In genomic region chr2:226657340-226658053, GRCh38 we compare ENCODE assay signal across 1 cellular context.
TF ChIP-seq lines count a peak whose summit lies in the region.

No MANE protein-coding gene starts in this region.

TF ChIP-seq in HepG2, 621 proteins besides CTCF, POLR2A, EP300 and RAD21 (continued from another document and continues in another):
- TF ChIP-seq, protein P1, sequence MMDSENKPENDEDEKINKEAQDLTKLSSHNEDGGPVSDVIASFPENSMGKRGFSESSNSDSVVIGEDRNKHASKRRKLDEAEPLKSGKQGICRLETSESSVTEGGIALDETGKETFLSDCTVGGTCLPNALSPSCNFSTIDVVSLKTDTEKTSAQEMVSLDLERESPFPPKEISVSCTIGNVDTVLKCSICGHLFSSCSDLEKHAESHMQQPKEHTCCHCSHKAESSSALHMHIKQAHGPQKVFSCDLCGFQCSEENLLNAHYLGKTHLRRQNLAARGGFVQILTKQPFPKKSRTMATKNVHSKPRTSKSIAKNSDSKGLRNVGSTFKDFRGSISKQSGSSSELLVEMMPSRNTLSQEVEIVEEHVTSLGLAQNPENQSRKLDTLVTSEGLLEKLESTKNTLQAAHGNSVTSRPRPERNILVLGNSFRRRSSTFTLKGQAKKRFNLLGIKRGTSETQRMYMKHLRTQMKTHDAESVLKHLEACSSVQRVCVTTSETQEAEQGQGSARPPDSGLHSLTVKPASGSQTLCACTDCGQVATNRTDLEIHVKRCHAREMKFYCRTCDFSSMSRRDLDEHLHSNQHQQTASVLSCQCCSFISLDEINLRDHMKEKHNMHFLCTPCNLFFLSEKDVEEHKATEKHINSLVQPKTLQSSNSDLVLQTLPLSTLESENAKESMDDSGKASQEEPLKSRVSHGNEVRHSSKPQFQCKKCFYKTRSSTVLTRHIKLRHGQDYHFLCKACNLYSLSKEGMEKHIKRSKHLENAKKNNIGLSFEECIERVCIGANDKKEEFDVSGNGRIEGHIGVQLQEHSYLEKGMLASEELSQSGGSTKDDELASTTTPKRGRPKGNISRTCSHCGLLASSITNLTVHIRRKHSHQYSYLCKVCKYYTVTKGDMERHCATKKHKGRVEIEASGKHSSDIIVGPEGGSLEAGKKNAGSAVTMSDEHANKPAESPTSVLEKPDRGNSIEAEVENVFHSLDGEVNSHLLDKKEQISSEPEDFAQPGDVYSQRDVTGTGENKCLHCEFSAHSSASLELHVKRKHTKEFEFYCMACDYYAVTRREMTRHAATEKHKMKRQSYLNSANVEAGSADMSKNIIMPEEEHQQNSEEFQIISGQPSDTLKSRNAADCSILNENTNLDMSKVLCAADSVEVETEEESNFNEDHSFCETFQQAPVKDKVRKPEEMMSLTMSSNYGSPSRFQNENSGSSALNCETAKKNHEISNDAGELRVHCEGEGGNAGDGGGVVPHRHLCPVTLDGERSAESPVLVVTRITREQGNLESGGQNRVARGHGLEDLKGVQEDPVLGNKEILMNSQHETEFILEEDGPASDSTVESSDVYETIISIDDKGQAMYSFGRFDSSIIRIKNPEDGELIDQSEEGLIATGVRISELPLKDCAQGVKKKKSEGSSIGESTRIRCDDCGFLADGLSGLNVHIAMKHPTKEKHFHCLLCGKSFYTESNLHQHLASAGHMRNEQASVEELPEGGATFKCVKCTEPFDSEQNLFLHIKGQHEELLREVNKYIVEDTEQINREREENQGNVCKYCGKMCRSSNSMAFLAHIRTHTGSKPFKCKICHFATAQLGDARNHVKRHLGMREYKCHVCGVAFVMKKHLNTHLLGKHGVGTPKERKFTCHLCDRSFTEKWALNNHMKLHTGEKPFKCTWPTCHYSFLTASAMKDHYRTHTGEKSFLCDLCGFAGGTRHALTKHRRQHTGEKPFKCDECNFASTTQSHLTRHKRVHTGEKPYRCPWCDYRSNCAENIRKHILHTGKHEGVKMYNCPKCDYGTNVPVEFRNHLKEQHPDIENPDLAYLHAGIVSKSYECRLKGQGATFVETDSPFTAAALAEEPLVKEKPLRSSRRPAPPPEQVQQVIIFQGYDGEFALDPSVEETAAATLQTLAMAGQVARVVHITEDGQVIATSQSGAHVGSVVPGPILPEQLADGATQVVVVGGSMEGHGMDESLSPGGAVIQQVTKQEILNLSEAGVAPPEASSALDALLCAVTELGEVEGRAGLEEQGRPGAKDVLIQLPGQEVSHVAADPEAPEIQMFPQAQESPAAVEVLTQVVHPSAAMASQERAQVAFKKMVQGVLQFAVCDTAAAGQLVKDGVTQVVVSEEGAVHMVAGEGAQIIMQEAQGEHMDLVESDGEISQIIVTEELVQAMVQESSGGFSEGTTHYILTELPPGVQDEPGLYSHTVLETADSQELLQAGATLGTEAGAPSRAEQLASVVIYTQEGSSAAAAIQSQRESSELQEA (CRISPR knock-in tag; IDR thresholded peaks at IDR 0.05; ENCODE audit: not compliant biosample characterization), result no peak
- TF ChIP-seq ZHX2 (IDR thresholded peaks at IDR 0.05; ENCODE audit: low read depth) (peak; percentile 45; the same call in 1 of the 2 replicates), ZHX2 (CRISPR knock-in tag; IDR thresholded peaks at IDR 0.05; ENCODE audit: borderline replicate concordance) (no peak), ZNF431 (CRISPR knock-in tag; IDR thresholded peaks at IDR 0.05; ENCODE audit: borderline replicate concordance, low read depth) (no peak), ZNF713 (CRISPR knock-in tag; IDR thresholded peaks at IDR 0.05) (no peak), PAX8 (CRISPR knock-in tag; IDR thresholded peaks at IDR 0.05; ENCODE audit: borderline replicate concordance) (no peak), ZFX (CRISPR knock-in tag; IDR thresholded peaks at IDR 0.05; ENCODE audit: low read depth) (no peak), GLI4 (CRISPR knock-in tag; IDR thresholded peaks at IDR 0.05; ENCODE audit: borderline replicate concordance) (no peak), HMGA1 (CRISPR knock-in tag; conservative IDR thresholded peaks at IDR 0.05) (no peak), SP2 (CRISPR knock-in tag; IDR thresholded peaks at IDR 0.05) (no peak), ZBTB21 (CRISPR knock-in tag; IDR thresholded peaks at IDR 0.05) (peak; percentile 69; the same call in 1 of the 2 replicates), ZNF576 (CRISPR knock-in tag; IDR thresholded peaks at IDR 0.05) (no peak), HOXA7 (CRISPR knock-in tag; IDR thresholded peaks at IDR 0.05) (no peak), TBP (CRISPR knock-in tag; IDR thresholded peaks at IDR 0.05) (no peak), ZFP36 (IDR thresholded peaks at IDR 0.05; ENCODE audit: borderline replicate concordance, low read depth, low read length, partially characterized antibody) (no peak), ZNF879 (CRISPR knock-in tag; IDR thresholded peaks at IDR 0.05) (no peak), SIX4 (CRISPR knock-in tag; IDR thresholded peaks at IDR 0.05) (peak; percentile 48; the same call in 1 of the 2 replicates), ZBTB10 (CRISPR knock-in tag; IDR thresholded peaks at IDR 0.05; ENCODE audit: borderline replicate concordance) (no peak), YEATS2 (CRISPR knock-in tag; IDR thresholded peaks at IDR 0.05; ENCODE audit: borderline replicate concordance) (no peak), KDM3A (CRISPR knock-in tag; IDR thresholded peaks at IDR 0.05; ENCODE audit: low read depth) (no peak), BORCS8-MEF2B (CRISPR knock-in tag; IDR thresholded peaks at IDR 0.05) (no peak), RFXANK (CRISPR knock-in tag; IDR thresholded peaks at IDR 0.05) (peak; percentile 35; the same call in 1 of the 2 replicates), IRX3 (CRISPR knock-in tag; IDR thresholded peaks at IDR 0.05; ENCODE audit: borderline replicate concordance, low read depth) (0 out of 2 replicates have a peak, but pooled peaks have one; percentile 23), CENPX (CRISPR knock-in tag; IDR thresholded peaks at IDR 0.05) (no peak), KLF9 (CRISPR knock-in tag; IDR thresholded peaks at IDR 0.05; ENCODE audit: low read depth) (no peak), SRSF4 (IDR thresholded peaks at IDR 0.05; ENCODE audit: low read depth, low read length, poor library complexity, severe bottlenecking) (no peak), NFE2L1 (CRISPR knock-in tag; IDR thresholded peaks at IDR 0.05; ENCODE audit: borderline replicate concordance) (no peak), DNMT1 (CRISPR knock-in tag; IDR thresholded peaks at IDR 0.05) (no peak), JDP2 (CRISPR knock-in tag; IDR thresholded peaks at IDR 0.05; ENCODE audit: borderline replicate concordance) (no peak)
- TF ChIP-seq, protein P2, sequence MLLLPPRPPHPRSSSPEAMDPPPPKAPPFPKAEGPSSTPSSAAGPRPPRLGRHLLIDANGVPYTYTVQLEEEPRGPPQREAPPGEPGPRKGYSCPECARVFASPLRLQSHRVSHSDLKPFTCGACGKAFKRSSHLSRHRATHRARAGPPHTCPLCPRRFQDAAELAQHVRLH (CRISPR knock-in tag; IDR thresholded peaks at IDR 0.05; ENCODE audit: borderline replicate concordance, low read depth), result no peak
- TF ChIP-seq, protein P3, sequence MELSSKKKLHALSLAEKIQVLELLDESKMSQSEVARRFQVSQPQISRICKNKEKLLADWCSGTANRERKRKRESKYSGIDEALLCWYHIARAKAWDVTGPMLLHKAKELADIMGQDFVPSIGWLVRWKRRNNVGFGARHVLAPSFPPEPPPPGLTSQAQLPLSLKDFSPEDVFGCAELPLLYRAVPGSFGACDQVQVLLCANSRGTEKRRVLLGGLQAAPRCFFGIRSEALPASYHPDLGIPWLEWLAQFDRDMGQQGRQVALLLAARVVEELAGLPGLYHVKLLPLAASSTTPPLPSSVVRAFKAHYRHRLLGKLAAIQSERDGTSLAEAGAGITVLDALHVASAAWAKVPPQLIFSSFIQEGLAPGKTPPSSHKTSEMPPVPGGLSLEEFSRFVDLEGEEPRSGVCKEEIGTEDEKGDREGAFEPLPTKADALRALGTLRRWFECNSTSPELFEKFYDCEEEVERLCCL (CRISPR knock-in tag; IDR thresholded peaks at IDR 0.05; ENCODE audit: borderline replicate concordance), result no peak
- TF ChIP-seq, protein P4, sequence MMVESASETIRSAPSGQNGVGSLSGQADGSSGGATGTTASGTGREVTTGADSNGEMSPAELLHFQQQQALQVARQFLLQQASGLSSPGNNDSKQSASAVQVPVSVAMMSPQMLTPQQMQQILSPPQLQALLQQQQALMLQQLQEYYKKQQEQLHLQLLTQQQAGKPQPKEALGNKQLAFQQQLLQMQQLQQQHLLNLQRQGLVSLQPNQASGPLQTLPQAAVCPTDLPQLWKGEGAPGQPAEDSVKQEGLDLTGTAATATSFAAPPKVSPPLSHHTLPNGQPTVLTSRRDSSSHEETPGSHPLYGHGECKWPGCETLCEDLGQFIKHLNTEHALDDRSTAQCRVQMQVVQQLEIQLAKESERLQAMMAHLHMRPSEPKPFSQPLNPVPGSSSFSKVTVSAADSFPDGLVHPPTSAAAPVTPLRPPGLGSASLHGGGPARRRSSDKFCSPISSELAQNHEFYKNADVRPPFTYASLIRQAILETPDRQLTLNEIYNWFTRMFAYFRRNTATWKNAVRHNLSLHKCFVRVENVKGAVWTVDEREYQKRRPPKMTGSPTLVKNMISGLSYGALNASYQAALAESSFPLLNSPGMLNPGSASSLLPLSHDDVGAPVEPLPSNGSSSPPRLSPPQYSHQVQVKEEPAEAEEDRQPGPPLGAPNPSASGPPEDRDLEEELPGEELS (CRISPR knock-in tag; IDR thresholded peaks at IDR 0.05), result peak; percentile 89
- TF ChIP-seq, protein P5, sequence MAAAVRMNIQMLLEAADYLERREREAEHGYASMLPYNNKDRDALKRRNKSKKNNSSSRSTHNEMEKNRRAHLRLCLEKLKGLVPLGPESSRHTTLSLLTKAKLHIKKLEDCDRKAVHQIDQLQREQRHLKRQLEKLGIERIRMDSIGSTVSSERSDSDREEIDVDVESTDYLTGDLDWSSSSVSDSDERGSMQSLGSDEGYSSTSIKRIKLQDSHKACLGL (CRISPR knock-in tag; IDR thresholded peaks at IDR 0.05), result no peak
- TF ChIP-seq, protein P6, sequence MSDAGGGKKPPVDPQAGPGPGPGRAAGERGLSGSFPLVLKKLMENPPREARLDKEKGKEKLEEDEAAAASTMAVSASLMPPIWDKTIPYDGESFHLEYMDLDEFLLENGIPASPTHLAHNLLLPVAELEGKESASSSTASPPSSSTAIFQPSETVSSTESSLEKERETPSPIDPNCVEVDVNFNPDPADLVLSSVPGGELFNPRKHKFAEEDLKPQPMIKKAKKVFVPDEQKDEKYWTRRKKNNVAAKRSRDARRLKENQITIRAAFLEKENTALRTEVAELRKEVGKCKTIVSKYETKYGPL (CRISPR knock-in tag; IDR thresholded peaks at IDR 0.05), result no peak
- TF ChIP-seq, protein P7, sequence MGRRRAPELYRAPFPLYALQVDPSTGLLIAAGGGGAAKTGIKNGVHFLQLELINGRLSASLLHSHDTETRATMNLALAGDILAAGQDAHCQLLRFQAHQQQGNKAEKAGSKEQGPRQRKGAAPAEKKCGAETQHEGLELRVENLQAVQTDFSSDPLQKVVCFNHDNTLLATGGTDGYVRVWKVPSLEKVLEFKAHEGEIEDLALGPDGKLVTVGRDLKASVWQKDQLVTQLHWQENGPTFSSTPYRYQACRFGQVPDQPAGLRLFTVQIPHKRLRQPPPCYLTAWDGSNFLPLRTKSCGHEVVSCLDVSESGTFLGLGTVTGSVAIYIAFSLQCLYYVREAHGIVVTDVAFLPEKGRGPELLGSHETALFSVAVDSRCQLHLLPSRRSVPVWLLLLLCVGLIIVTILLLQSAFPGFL (CRISPR knock-in tag; IDR thresholded peaks at IDR 0.05), result no peak
